ENCODE assay signal across 8 cellular contexts in genomic region chr11:536841-537621, GRCh38. TPM values are rescaled to one million over a fixed set of nuclear protein-coding genes. Genes with fewer than 3 reads are reported as not detected.
DNase-seq lines count a peak whose midpoint lies in the region; ATAC-seq and TF ChIP-seq lines count a peak whose summit lies in the region.

LRRC56 (plus strand) TSS chr11:537527; CDS start chr11:540685, 3,158 bp downstream.

- H3K4me3 ChIP-seq in CD4-positive, CD25-positive, alpha-beta regulatory T cell (ENCODE audit: low read depth, low read length), result peak within 1 kb of the TSS; percentile 32
- H3K4me3 ChIP-seq in OCI-LY3 (ENCODE audit: low read length) (peak within 1 kb of the TSS; percentile 87), fibroblast of mammary gland (ENCODE audit: control insufficient read depth, low read depth, low read length) (peak within 1 kb of the TSS; percentile 13), neuron (ENCODE audit: low read length) (peak within 1 kb of the TSS; percentile 91), subcutaneous abdominal adipose tissue (ENCODE audit: low read depth in 1 of 5, low read length in 5 of 5) (peak within 1 kb of the TSS in 4 of 5 donors; percentile 2 to 78 (median 56))

- H3K27ac Mint-ChIP-seq in CD4-positive, CD25-positive, alpha-beta regulatory T cell, result peak within 1 kb of the TSS; percentile 86 to 98 (median 95)
- peak within 1 kb of the TSS; percentile 82 for H3K27ac Mint-ChIP-seq in activated T-cell treated with anti-CD3 and anti-CD28 coated beads, Interleukin-2, amount 50 U/mL, for 72 hours

- H3K27ac ChIP-seq in CD4-positive, CD25-positive, alpha-beta regulatory T cell (ENCODE audit: insufficient read depth, low read length, poor library complexity, severe bottlenecking), result peak within 1 kb of the TSS; percentile 90
- peak within 1 kb of the TSS; percentile 81 for H3K27ac ChIP-seq in OCI-LY3 (ENCODE audit: low read length)
- H3K27ac ChIP-seq in subcutaneous abdominal adipose tissue (ENCODE audit: low read depth, low read length), result no peak within 1 kb of the TSS

- H3K9ac ChIP-seq in OCI-LY3 (ENCODE audit: low read length) (peak within 1 kb of the TSS; percentile 81), subcutaneous abdominal adipose tissue (ENCODE audit: low read length in 5 of 5) (no peak within 1 kb of the TSS)

- peaks cover 0 to 24% (median 11%) of the 10 kb centered on the region in 4 donors for H3K4me1 Mint-ChIP-seq in CD4-positive, CD25-positive, alpha-beta regulatory T cell
- H3K4me1 Mint-ChIP-seq in activated T-cell treated with anti-CD3 and anti-CD28 coated beads, Interleukin-2, amount 50 U/mL, for 72 hours (ENCODE audit: low read depth), result peaks cover 6% of the 10 kb centered on the region

- TF ChIP-seq CTCF in OCI-LY3 (IDR thresholded peaks at IDR 0.05; ENCODE audit: low read depth, low read length), result no peak
- TF ChIP-seq CTCF in fibroblast of mammary gland (conservative IDR thresholded peaks at IDR 0.05; ENCODE audit: control insufficient read depth, insufficient read depth, low read depth, low read length), result no peak

- ATAC-seq in CD4-positive, CD25-positive, alpha-beta regulatory T cell (ENCODE audit: low read depth in 2 of 2), result peak; percentile 44 to 52
- ATAC-seq in GM19397 (IDR thresholded peaks at IDR 0.05; ENCODE audit: unreplicated experiment), result peak; percentile 43
- ATAC-seq in activated T-cell treated with anti-CD3 and anti-CD28 coated beads, Interleukin-2, amount 50 U/mL, for 72 hours (replicated peaks in 1 of 2), result peak; percentile 24 to 25

- H3K36me3 ChIP-seq in CD4-positive, CD25-positive, alpha-beta regulatory T cell (ENCODE audit: control insufficient read depth, insufficient read depth, low read length), result peaks cover 3% of the 10 kb centered on the region
- H3K36me3 ChIP-seq in OCI-LY3 (replicated peaks; ENCODE audit: low read depth, low read length), result no peaks in the 10 kb centered on the region
- peaks cover 18% of the 10 kb centered on the region for H3K36me3 ChIP-seq in neuron (ENCODE audit: insufficient read depth, low read length)
- H3K36me3 ChIP-seq in subcutaneous abdominal adipose tissue (ENCODE audit: control insufficient read depth in 5 of 5, insufficient read depth in 5 of 5, low read length in 5 of 5), result peaks cover 0 to 18% (median 16%) of the 10 kb centered on the region in 5 donors

- H3K4me1 ChIP-seq in CD4-positive, CD25-positive, alpha-beta regulatory T cell (ENCODE audit: control insufficient read depth, insufficient read depth, low read length, poor library complexity, severe bottlenecking), result peaks cover 44% of the 10 kb centered on the region
- peaks cover 20% of the 10 kb centered on the region; the same call in 1 of the 2 replicates for H3K4me1 ChIP-seq in OCI-LY3 (ENCODE audit: low read length)
- peaks cover 24% of the 10 kb centered on the region for H3K4me1 ChIP-seq in neuron (ENCODE audit: insufficient read depth, low read length)
- H3K4me1 ChIP-seq in subcutaneous abdominal adipose tissue (ENCODE audit: control insufficient read depth in 5 of 5, insufficient read depth in 5 of 5, low read length in 5 of 5), result peaks cover 6 to 50% (median 37%) of the 10 kb centered on the region in 5 donors

- H3K4me3 Mint-ChIP-seq in CD4-positive, CD25-positive, alpha-beta regulatory T cell, result peak within 1 kb of the TSS; percentile 93 to 97 (median 96)
- peak within 1 kb of the TSS; percentile 94 to 95 for H3K4me3 Mint-ChIP-seq in activated T-cell treated with anti-CD3 and anti-CD28 coated beads, Interleukin-2, amount 50 U/mL, for 72 hours

- peak; percentile 89 to 93 (median 93) for DNase-seq in CD4-positive, CD25-positive, alpha-beta regulatory T cell
- peak; percentile 79 for DNase-seq in HK-2 (ENCODE audit: unreplicated experiment)
- DNase-seq in activated T-cell treated with anti-CD3 and anti-CD28 coated beads, Interleukin-2, amount 50 U/mL, for 72 hours, result peak; percentile 83 to 85
- DNase-seq in fibroblast of mammary gland (ENCODE audit: low read depth), result peak; percentile 60

- no peaks in the 10 kb centered on the region for H3K36me3 Mint-ChIP-seq in CD4-positive, CD25-positive, alpha-beta regulatory T cell
- peaks cover 0 to under 1% of the 10 kb centered on the region in 2 donors for H3K36me3 Mint-ChIP-seq in activated T-cell treated with anti-CD3 and anti-CD28 coated beads, Interleukin-2, amount 50 U/mL, for 72 hours (ENCODE audit: insufficient read depth in 2 of 2)

- H2AFZ ChIP-seq in OCI-LY3 (ENCODE audit: low read depth, low read length) (peak within 1 kb of the TSS; percentile 61; the same call in 1 of the 2 replicates), neuron (ENCODE audit: low read depth, low read length) (no peak within 1 kb of the TSS)

- H3K4me2 ChIP-seq in OCI-LY3 (ENCODE audit: low read length), result peak within 1 kb of the TSS; percentile 92

- H3K27me3 Mint-ChIP-seq in CD4-positive, CD25-positive, alpha-beta regulatory T cell, result no peaks in the 10 kb centered on the region
- no peaks in the 10 kb centered on the region for H3K27me3 Mint-ChIP-seq in activated T-cell treated with anti-CD3 and anti-CD28 coated beads, Interleukin-2, amount 50 U/mL, for 72 hours (ENCODE audit: low read depth)

- H4K20me1 ChIP-seq in OCI-LY3 (ENCODE audit: insufficient read depth, low read length), result peaks cover 10% of the 10 kb centered on the region

- no peaks in the 10 kb centered on the region for H3K9me3 ChIP-seq in CD4-positive, CD25-positive, alpha-beta regulatory T cell (ENCODE audit: control insufficient read depth in 2 of 2, low read length in 2 of 2)
- H3K9me3 ChIP-seq in OCI-LY3 (ENCODE audit: insufficient read depth, low read length) (no peaks in the 10 kb centered on the region), neuron (ENCODE audit: low read length) (no peaks in the 10 kb centered on the region), subcutaneous abdominal adipose tissue (ENCODE audit: control insufficient read depth in 5 of 5, low read length in 5 of 5) (no peaks in the 10 kb centered on the region)

- H3K9me3 Mint-ChIP-seq in CD4-positive, CD25-positive, alpha-beta regulatory T cell, result no peaks in the 10 kb centered on the region
- H3K9me3 Mint-ChIP-seq in activated T-cell treated with anti-CD3 and anti-CD28 coated beads, Interleukin-2, amount 50 U/mL, for 72 hours, result no peaks in the 10 kb centered on the region

- no peaks in the 10 kb centered on the region for H3K27me3 ChIP-seq in CD4-positive, CD25-positive, alpha-beta regulatory T cell (ENCODE audit: control insufficient read depth, insufficient read depth, low read length)
- no peaks in the 10 kb centered on the region for H3K27me3 ChIP-seq in OCI-LY3 (ENCODE audit: low read depth, low read length)
- H3K27me3 ChIP-seq in neuron (ENCODE audit: insufficient read depth, low read length), result no peaks in the 10 kb centered on the region
- H3K27me3 ChIP-seq in subcutaneous abdominal adipose tissue (ENCODE audit: control insufficient read depth in 5 of 5, insufficient read depth in 4 of 5, low read length in 5 of 5), result peaks cover 0 to 12% (median 9%) of the 10 kb centered on the region in 5 donors

- peaks cover 12% of the 10 kb centered on the region for H3K79me2 ChIP-seq in OCI-LY3 (ENCODE audit: low read length)

RNA-seq across cellular contexts. Expression of gene LRRC56, which starts in this region (rescaled TPM):
- 5.8 TPM for total RNA-seq in CD4-positive, CD25-positive, alpha-beta regulatory T cell
- 1 to 10 TPM in 2 of 4 donors, under 1 TPM in 2; 0.89 to 3.1 (median 1.8) TPM for polyA plus RNA-seq in CD4-positive, CD25-positive, alpha-beta regulatory T cell
- 1 to 10 TPM; 1.2 to 3.1 TPM for total RNA-seq in activated T-cell treated with anti-CD3 and anti-CD28 coated beads, Interleukin-2, amount 50 U/mL, for 72 hours

Comparison
In these comparisons a context has a peak if more than half of its experiments do, and no peak if none do; other contexts are left out.
1. H3K4me3 ChIP-seq: peak in every context shown above with its lines; median percentile 91 in neuron; 87 in OCI-LY3; 56 in subcutaneous abdominal adipose tissue; 32 in CD4-positive, CD25-positive, alpha-beta regulatory T cell; 13 in fibroblast of mammary gland.